Comparison of ENCODE assay signal across 23 cellular contexts in genomic region chr2:240410004-240410403, GRCh38. TPM values are rescaled to one million over a fixed set of nuclear protein-coding genes. Genes with fewer than 3 reads are reported as not detected.
"Had no signal": no experiment of that assay in that cellular context is flagged by ENCODE, and none has a peak within 500 bp of the region (broad histone marks: within the 10 kb centered on the region; RNA-seq: fewer than 3 reads in every experiment).

No MANE protein-coding gene starts in this region.

- H3K9me3 ChIP-seq: esophagus muscularis mucosa, gastroesophageal sphincter, heart left ventricle, left lung, lower lobe of right lung, mucosa of descending colon had no signal

- H3K4me2 ChIP-seq: hepatocyte had no signal

- H3K36me3 Mint-ChIP-seq: immature natural killer cell, mesothelial cell of epicardium had no signal

- H3K4me1 ChIP-seq: esophagus muscularis mucosa, foreskin keratinocyte, gastroesophageal sphincter, heart left ventricle, left lung, lower lobe of right lung had no signal

- H3K4me3 ChIP-seq: coronary artery, dorsolateral prefrontal cortex, esophagus muscularis mucosa, gastroesophageal sphincter, heart left ventricle, hepatocyte, left lung, lower lobe of right lung, mucosa of descending colon had no signal

- DNase-seq: dermis blood vessel endothelial cell; effector CD4-positive, alpha-beta T cell; effector memory CD4-positive, alpha-beta T cell; foreskin keratinocyte; hypothalamus; immature natural killer cell; kidney; left cardiac atrium; lower lobe of right lung; mesenchymal stem cell; mucosa of descending colon had no signal

- H3K4me3 Mint-ChIP-seq: immature natural killer cell, mesothelial cell of epicardium had no signal

- H3K36me3 ChIP-seq: esophagus muscularis mucosa, gastroesophageal sphincter, heart left ventricle, left lung, lower lobe of right lung had no signal

- H3K27ac Mint-ChIP-seq: immature natural killer cell, mesothelial cell of epicardium had no signal

- FAIRE-seq: colon, endothelial cell of umbilical vein, frontal cortex, kidney had no signal

- H3K27ac ChIP-seq: coronary artery, dorsolateral prefrontal cortex, esophagus muscularis mucosa, foreskin keratinocyte, gastroesophageal sphincter, heart left ventricle, hepatocyte, left lung, lower lobe of right lung had no signal

- H3K79me2 ChIP-seq: hepatocyte had no signal

- H3K9me3 Mint-ChIP-seq: immature natural killer cell, mesothelial cell of epicardium had no signal

- H3K4me1 Mint-ChIP-seq: immature natural killer cell had no signal

- H2AFZ ChIP-seq: hepatocyte had no signal

- ATAC-seq: foreskin keratinocyte, gastroesophageal sphincter, heart left ventricle, left cardiac atrium, left lung, left ventricle myocardium superior, lower lobe of right lung, mucosa of descending colon had no signal

- H3K27me3 ChIP-seq: dorsolateral prefrontal cortex, heart left ventricle, hepatocyte had no signal

RNA-seq across cellular contexts. Expression of gene GPC1, which starts 25.5 kb away (rescaled TPM):
- polyA plus RNA-seq: immature natural killer cell had no signal
